11 cellular contexts compared by ENCODE assay signal in genomic region chr7:27170936-27171635, GRCh38. TPM values are rescaled to one million over a fixed set of nuclear protein-coding genes. Genes with fewer than 3 reads are reported as not detected.
DNase-seq lines count a peak whose midpoint lies in the region; ATAC-seq, FAIRE-seq and TF ChIP-seq lines count a peak whose summit lies in the region.
"Had no signal": no experiment of that assay in that cellular context is flagged by ENCODE, and none has a peak within 500 bp of the region (broad histone marks: within the 10 kb centered on the region; RNA-seq: fewer than 3 reads in every experiment).

No MANE protein-coding gene starts in this region.

- H3K27me3 ChIP-seq in KMS-11 (ENCODE audit: insufficient read depth, low read depth) (peaks cover 15% of the 10 kb centered on the region; the same call in 1 of the 2 replicates), H1 (replicated peaks in 1 of 4; ENCODE audit: control insufficient read depth in 3 of 4, extremely low read depth in 1 of 4, insufficient read depth in 3 of 4, low read length in 3 of 4) (peaks cover 95 to 100% (median 100%) of the 10 kb centered on the region in 4 experiments)

- no peak overlapping the region for H3K4ac ChIP-seq in H1 (replicated peaks; ENCODE audit: insufficient read length, low read depth, low read length)

- H2BK20ac ChIP-seq in H1 (ENCODE audit: low read length) = no peak overlapping the region

- H4K8ac ChIP-seq in H1 (ENCODE audit: extremely low read depth, insufficient read depth, low read length) = no peak overlapping the region

- H3K23me2 ChIP-seq in H1 (ENCODE audit: low read depth, low read length) = no peaks in the 10 kb centered on the region; the same call in 1 of the 2 replicates

- no peak overlapping the region for H2BK5ac ChIP-seq in H1 (ENCODE audit: low read depth, low read length)

- WGBS in H1 (ENCODE audit: extremely low coverage in 1 of 2, insufficient coverage in 1 of 2, insufficient read length in 1 of 2, insufficient replicate concordance in 2 of 2, low coverage in 1 of 2, low lambda C conversion rate in 2 of 2, missing lambda C conversion rate in 1 of 2), 2 experiments = 14% methylated on average over 10 of the region's 10 CpGs; no CpG with 5 or more reads in 1 of the 2 experiments

- H4K20me1 ChIP-seq in KMS-11 (ENCODE audit: insufficient read depth) (no peaks in the 10 kb centered on the region), H1 (replicated peaks in 1 of 2; ENCODE audit: control insufficient read depth in 1 of 2, insufficient read depth in 2 of 2, low read length in 2 of 2) (peaks cover 35 to 54% of the 10 kb centered on the region in 2 experiments)

- peak; percentile 64 for DNase-seq in DMS 273 (lab: John Stamatoyannopoulos, UW; ENCODE audit: unreplicated experiment)
- no peak for DNase-seq in DMS 273 treated with DMSO at 0.1 percent for 48 hours (lab: John Stamatoyannopoulos, UW)
- peak in 1 of 2 experiments; percentile 48 for DNase-seq in H1 (ENCODE audit: low read depth in 1 of 2, low spot score in 2 of 2)
- peak; percentile 59 for DNase-seq in sciatic nerve (ENCODE audit: low spot score)
- DNase-seq in NCI-H2029 treated with DMSO at 0.1 percent for 48 hours (lab: John Stamatoyannopoulos, UW) = no peak
- DNase-seq in amygdala (lab: John Stamatoyannopoulos, UW) = no peak

- H3K56ac ChIP-seq in H1 (replicated peaks; ENCODE audit: insufficient read length, low read depth, low read length) = no peak overlapping the region

- no peak overlapping the region for H2BK15ac ChIP-seq in H1 (ENCODE audit: low read length)

- POLR2A ChIA-PET in H1 (lab: Charles Lee; ENCODE audit: partially characterized antibody) = no interaction called here

- H3K36me3 ChIP-seq in KMS-11 (ENCODE audit: insufficient read depth) (no peaks in the 10 kb centered on the region), H1 (ENCODE audit: control insufficient read depth in 2 of 4, insufficient read depth in 4 of 4, low read length in 3 of 4) (peaks cover 0 to 21% (median 0%) of the 10 kb centered on the region in 4 experiments; a peak in 1 of 8 replicates)
- H3K36me3 ChIP-seq: cardiac muscle cell, left ventricle myocardium inferior had no signal

- no peak for TF ChIP-seq POLR2A in H1 (IDR thresholded peaks at IDR 0.05; ENCODE audit: control extremely low read depth in 1 of 2, low read depth in 2 of 2, low read length in 2 of 2)

- CTCF ChIA-PET in H1 (lab: Charles Lee; ENCODE audit: partially characterized antibody) = interaction anchor here (1.3 to 5.4 kb wide), 5 partner anchors 8 to 27 kb away, joined by 3 to 26 read pairs (median 10); partner anchors contain the start of gene HOXA5

- H2BK120ac ChIP-seq in H1 (replicated peaks; ENCODE audit: low read depth, low read length) = no peak overlapping the region

- no peak overlapping the region for H3K27ac ChIP-seq in KMS-11
- no peak overlapping the region for H3K27ac ChIP-seq in H1 (ENCODE audit: low read depth, low read length)
- H3K27ac ChIP-seq: cardiac muscle cell, left ventricle myocardium inferior had no signal

- intact Hi-C loops in sciatic nerve (cut with DNase I) = no loop called here

- H3K23ac ChIP-seq in H1 (ENCODE audit: insufficient read length) = no peak overlapping the region

- peak; percentile 90 for FAIRE-seq in H1 (lab: Jason Lieb, UNC)
- FAIRE-seq: A204.1 had no signal

- H3K79me1 ChIP-seq in H1 (ENCODE audit: low read depth, low read length) = no peaks in the 10 kb centered on the region

- no peak for TF ChIP-seq RAD21 in H1 (IDR thresholded peaks at IDR 0.05 in 1 of 2, conservative IDR thresholded peaks at IDR 0.05 in 1 of 2; ENCODE audit: low read depth in 2 of 2, low read length in 2 of 2)

- H3K9me3 ChIP-seq in H1 (ENCODE audit: insufficient read depth in 2 of 2, low read depth in 1 of 2, low read length in 1 of 2) = no peaks in the 10 kb centered on the region; a peak in 1 of 4 replicates
- H3K9me3 ChIP-seq: left ventricle myocardium inferior had no signal

- H2AK5ac ChIP-seq in H1 (ENCODE audit: low read depth, low read length) = no peak overlapping the region

- no peak overlapping the region for H3K18ac ChIP-seq in H1 (ENCODE audit: extremely low read depth, low read length)

- H4K91ac ChIP-seq in H1 (replicated peaks; ENCODE audit: insufficient read length, low read length) = no peak overlapping the region

- H3K4me1 ChIP-seq in KMS-11 (ENCODE audit: low read depth, poor library complexity, severe bottlenecking) (peaks cover 17% of the 10 kb centered on the region), H1 (replicated peaks in 1 of 4; ENCODE audit: control insufficient read depth in 3 of 4, insufficient read depth in 4 of 4, low read length in 3 of 4) (peaks cover 4 to 11% (median 5%) of the 10 kb centered on the region in 4 experiments; a peak in 5 of 7 replicates)

- H3K14ac ChIP-seq in H1 (ENCODE audit: insufficient read length) = no peak overlapping the region

- ATAC-seq in sciatic nerve (no peak), HG02642 (IDR thresholded peaks at IDR 0.05; ENCODE audit: poor library complexity, unreplicated experiment) (no peak)

- H2BK12ac ChIP-seq in H1 (ENCODE audit: low read depth, low read length) = no peak overlapping the region

- H3K79me2 ChIP-seq in KMS-11 (ENCODE audit: insufficient read depth, low read depth) (no peaks in the 10 kb centered on the region), H1 (ENCODE audit: control insufficient read depth in 1 of 2, insufficient read depth in 2 of 2, low read length in 2 of 2) (no peaks in the 10 kb centered on the region)

- H3K9ac ChIP-seq in KMS-11 (no peak overlapping the region), H1 (replicated peaks in 1 of 4; ENCODE audit: extremely low read depth in 1 of 4, low read depth in 3 of 4, low read length in 3 of 4) (no peak overlapping the region)

- H4K5ac ChIP-seq in H1 (ENCODE audit: insufficient read length, low read depth, low read length) = no peak overlapping the region

- H3K4me2 ChIP-seq in KMS-11 (peak overlapping the region; percentile 70; the same call in 1 of the 2 replicates), H1 (ENCODE audit: insufficient read depth in 1 of 2, low read depth in 2 of 2, low read length in 2 of 2) (no peak overlapping the region)

- H3K4me3 ChIP-seq in KMS-11 (IDR thresholded peaks at IDR 0.05; ENCODE audit: insufficient read depth, low read depth, low read length) = no peak overlapping the region
- H3K4me3 ChIP-seq in H1 (ENCODE audit: extremely low read depth in 1 of 4, insufficient read depth in 2 of 4, low read depth in 3 of 4, low read length in 4 of 4) = no peak overlapping the region
- H3K4me3 ChIP-seq: cardiac muscle cell, left ventricle myocardium inferior had no signal

- TF ChIP-seq EP300 in H1 (IDR thresholded peaks at IDR 0.05; ENCODE audit: borderline replicate concordance in 1 of 2, low read depth in 2 of 2, low read length in 2 of 2) = no peak

- H2AFZ ChIP-seq in KMS-11 (ENCODE audit: low read depth) (0 out of 2 replicates have a peak overlapping the region, but pooled peaks have one; percentile 81), H1 (ENCODE audit: low read length) (no peak overlapping the region)

- TF ChIP-seq CTCF in KMS-11 (conservative IDR thresholded peaks at IDR 0.05; ENCODE audit: low read depth, low read length) (no peak), H1 (IDR thresholded peaks at IDR 0.05; ENCODE audit: control extremely low read depth in 1 of 3, insufficient read depth in 1 of 3, low read depth in 1 of 3, low read length in 3 of 3) (no peak)

RNA-seq across cellular contexts. Expression of gene HOXA10, which starts 3.0 kb away (rescaled TPM):
- total RNA-seq in H1 (2021; fragmentation: NEBNext Ultra II Directional; extraction: Animal tissue kit (Norgen Biotek cat#: 25700)) = not detected in 2 replicates
- polyA plus RNA-seq in H1 (2011; rRNA removed) = not detected in 2 replicates
- polyA plus RNA-seq in H1 (2011; cell fraction: cytosol; rRNA removed) = not detected
- polyA plus RNA-seq in H1 (2011; cell fraction: nucleus; rRNA removed) = not detected
- polyA plus RNA-seq in H1 (2012, experiment 1 of 2) = not detected in 4 replicates
- polyA plus RNA-seq in H1 (2012, experiment 2 of 2) = not detected
- polyA plus RNA-seq in H1 (2013, experiment 1 of 2) = not detected
- polyA plus RNA-seq in H1 (2013, experiment 2 of 2) = not detected
- not detected in 2 replicates for polyA minus RNA-seq in H1 (2011; rRNA and poly(A)+ RNA removed)
- polyA minus RNA-seq in H1 (2011; cell fraction: cytosol; rRNA and poly(A)+ RNA removed) = not detected
- not detected for polyA minus RNA-seq in H1 (2011; cell fraction: nucleus; rRNA and poly(A)+ RNA removed)
- total RNA-seq in sciatic nerve = 11.2 TPM
- total RNA-seq: cardiac muscle cell, left ventricle myocardium inferior had no signal
- polyA plus RNA-seq: cardiac muscle cell had no signal

RNA-seq across cellular contexts. Expression of gene HOXA9, which starts 5.7 kb away (rescaled TPM):
- not detected in 2 replicates for total RNA-seq in H1 (2021; fragmentation: NEBNext Ultra II Directional; extraction: Animal tissue kit (Norgen Biotek cat#: 25700))
- not detected in 2 replicates for polyA plus RNA-seq in H1 (2011; rRNA removed)
- polyA plus RNA-seq in H1 (2011; cell fraction: cytosol; rRNA removed) = not detected
- polyA plus RNA-seq in H1 (2011; cell fraction: nucleus; rRNA removed) = not detected
- polyA plus RNA-seq in H1 (2012, experiment 1 of 2) = not detected in 4 replicates
- polyA plus RNA-seq in H1 (2012, experiment 2 of 2) = not detected
- not detected for polyA plus RNA-seq in H1 (2013, experiment 1 of 2)
- polyA plus RNA-seq in H1 (2013, experiment 2 of 2) = not detected
- not detected in 2 replicates for polyA minus RNA-seq in H1 (2011; rRNA and poly(A)+ RNA removed)
- polyA minus RNA-seq in H1 (2011; cell fraction: cytosol; rRNA and poly(A)+ RNA removed) = not detected
- polyA minus RNA-seq in H1 (2011; cell fraction: nucleus; rRNA and poly(A)+ RNA removed) = not detected
- total RNA-seq in sciatic nerve = 7.1 TPM
- total RNA-seq: cardiac muscle cell, left ventricle myocardium inferior had no signal
- polyA plus RNA-seq: cardiac muscle cell had no signal

RNA-seq across cellular contexts. Expression of gene HOXA11, which starts 13.9 kb away (rescaled TPM):
- total RNA-seq in H1 (2021; fragmentation: NEBNext Ultra II Directional; extraction: Animal tissue kit (Norgen Biotek cat#: 25700)) = not detected in 2 replicates
- polyA plus RNA-seq in H1 (2011; rRNA removed) = not detected in 2 replicates
- polyA plus RNA-seq in H1 (2011; cell fraction: cytosol; rRNA removed) = not detected
- polyA plus RNA-seq in H1 (2011; cell fraction: nucleus; rRNA removed) = not detected
- polyA plus RNA-seq in H1 (2012, experiment 1 of 2) = not detected in 4 replicates
- not detected for polyA plus RNA-seq in H1 (2012, experiment 2 of 2)
- not detected for polyA plus RNA-seq in H1 (2013, experiment 1 of 2)
- not detected for polyA plus RNA-seq in H1 (2013, experiment 2 of 2)
- polyA minus RNA-seq in H1 (2011; rRNA and poly(A)+ RNA removed) = not detected in 2 replicates
- not detected for polyA minus RNA-seq in H1 (2011; cell fraction: cytosol; rRNA and poly(A)+ RNA removed)
- polyA minus RNA-seq in H1 (2011; cell fraction: nucleus; rRNA and poly(A)+ RNA removed) = not detected
- total RNA-seq in sciatic nerve = 1.3 TPM
- total RNA-seq: cardiac muscle cell, left ventricle myocardium inferior had no signal
- polyA plus RNA-seq: cardiac muscle cell had no signal

RNA-seq across cellular contexts. Expression of gene HOXA7, which starts 14.6 kb away (rescaled TPM):
- total RNA-seq in H1 (2021; fragmentation: NEBNext Ultra II Directional; extraction: Animal tissue kit (Norgen Biotek cat#: 25700)) = not detected in 2 replicates
- 0.03 TPM in 1 of 2 replicates, not detected in the other for polyA plus RNA-seq in H1 (2011; rRNA removed)
- not detected for polyA plus RNA-seq in H1 (2011; cell fraction: cytosol; rRNA removed)
- not detected for polyA plus RNA-seq in H1 (2011; cell fraction: nucleus; rRNA removed)
- not detected in 4 replicates for polyA plus RNA-seq in H1 (2012, experiment 1 of 2)
- polyA plus RNA-seq in H1 (2012, experiment 2 of 2) = not detected
- 0.02 TPM for polyA plus RNA-seq in H1 (2013, experiment 1 of 2)
- polyA plus RNA-seq in H1 (2013, experiment 2 of 2) = 0.02 TPM
- not detected in 2 replicates for polyA minus RNA-seq in H1 (2011; rRNA and poly(A)+ RNA removed)
- not detected for polyA minus RNA-seq in H1 (2011; cell fraction: cytosol; rRNA and poly(A)+ RNA removed)
- polyA minus RNA-seq in H1 (2011; cell fraction: nucleus; rRNA and poly(A)+ RNA removed) = not detected
- 6.2 TPM for total RNA-seq in sciatic nerve
- total RNA-seq: cardiac muscle cell had no signal
- polyA plus RNA-seq: cardiac muscle cell had no signal

RNA-seq across cellular contexts. Expression of gene HOXA3, which starts 18.7 kb away (rescaled TPM):
- total RNA-seq in H1 (2021; fragmentation: NEBNext Ultra II Directional; extraction: Animal tissue kit (Norgen Biotek cat#: 25700)) = not detected in 2 replicates
- not detected in 2 replicates for polyA plus RNA-seq in H1 (2011; rRNA removed)
- not detected for polyA plus RNA-seq in H1 (2011; cell fraction: cytosol; rRNA removed)
- not detected for polyA plus RNA-seq in H1 (2011; cell fraction: nucleus; rRNA removed)
- polyA plus RNA-seq in H1 (2012, experiment 1 of 2) = not detected in 4 replicates
- not detected for polyA plus RNA-seq in H1 (2012, experiment 2 of 2)
- not detected for polyA plus RNA-seq in H1 (2013, experiment 1 of 2)
- polyA plus RNA-seq in H1 (2013, experiment 2 of 2) = not detected
- not detected in 2 replicates for polyA minus RNA-seq in H1 (2011; rRNA and poly(A)+ RNA removed)
- polyA minus RNA-seq in H1 (2011; cell fraction: cytosol; rRNA and poly(A)+ RNA removed) = not detected
- polyA minus RNA-seq in H1 (2011; cell fraction: nucleus; rRNA and poly(A)+ RNA removed) = not detected
- 20.9 TPM for total RNA-seq in sciatic nerve
- total RNA-seq: left ventricle myocardium inferior had no signal

Comparison
In these comparisons a context has a peak if more than half of its experiments do, and no peak if none do; other contexts are left out.
1. DNase-seq: peak in DMS 273 (single experiment) and sciatic nerve (single experiment); none in DMS 273 treated with DMSO at 0.1 percent for 48 hours (single experiment), NCI-H2029 treated with DMSO at 0.1 percent for 48 hours (single experiment) and amygdala (0 of 56).
2. RNA of gene HOXA10, which starts 3.0 kb away (total RNA-seq): 11.2 TPM in sciatic nerve (single experiment); not detected in H1; every median in the first group is over 10 times any median in the second.